ENCODE assay signal across 10 cellular contexts in the genomic region with DNA sequence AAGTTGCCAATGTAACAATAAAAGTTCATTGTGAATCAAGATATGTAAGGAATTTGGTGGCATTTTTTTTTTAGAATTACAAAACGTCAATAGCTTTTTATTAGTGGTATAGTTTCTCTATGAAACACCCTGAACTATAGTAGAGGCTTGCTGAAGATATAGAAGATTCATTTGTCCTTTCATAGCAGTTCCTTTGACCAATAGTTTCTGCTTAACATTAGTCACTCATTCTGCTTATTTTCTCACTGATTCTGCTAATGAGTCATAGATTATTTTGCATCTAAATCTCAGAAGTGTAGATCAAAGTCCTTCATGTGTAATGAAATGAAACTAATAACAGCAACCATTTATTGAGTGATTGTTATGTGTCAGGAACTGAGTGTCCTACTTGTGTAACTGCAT.
DNase-seq lines count a peak whose midpoint lies in the region; ATAC-seq and TF ChIP-seq lines count a peak whose summit lies in the region.
"Had no signal": no experiment of that assay in that cellular context is flagged by ENCODE, and none has a peak within 500 bp of the region (broad histone marks: within the 10 kb centered on the region; RNA-seq: fewer than 3 reads in every experiment).

No MANE protein-coding gene starts in this region.

- H3K9me3 ChIP-seq in SK-N-SH (no peaks in the 10 kb centered on the region), MM.1S (replicated peaks; ENCODE audit: insufficient read depth, low read length) (no peaks in the 10 kb centered on the region), colonic mucosa (no peaks in the 10 kb centered on the region)

- no peak overlapping the region for H3K4me3 Mint-ChIP-seq in Calu3 (ENCODE audit: low read depth, unreplicated experiment)
- peak overlapping the region; percentile 9 for H3K4me3 Mint-ChIP-seq in activated naive CD8-positive, alpha-beta T cell

- H3K9ac ChIP-seq in SK-N-SH: no peak overlapping the region
- no peak overlapping the region for H3K9ac ChIP-seq in MM.1S (ENCODE audit: low read length)
- H3K9ac ChIP-seq in colonic mucosa (ENCODE audit: low read depth in 2 of 2, low read length in 2 of 2): no peak overlapping the region

- peaks cover 2% of the 10 kb centered on the region for H3K9me3 Mint-ChIP-seq in Calu3 (ENCODE audit: low read depth, unreplicated experiment)
- H3K9me3 Mint-ChIP-seq in activated naive CD8-positive, alpha-beta T cell (ENCODE audit: low read depth): no peaks in the 10 kb centered on the region

- H3K27ac Mint-ChIP-seq in Calu3 (ENCODE audit: unreplicated experiment): peak overlapping the region; percentile 54
- H3K27ac Mint-ChIP-seq in activated naive CD8-positive, alpha-beta T cell: peak overlapping the region; percentile 58

- H4K20me1 ChIP-seq in SK-N-SH (ENCODE audit: insufficient read depth) (no peaks in the 10 kb centered on the region), MM.1S (ENCODE audit: insufficient read depth, low read length) (no peaks in the 10 kb centered on the region)

- H3K27me3 Mint-ChIP-seq in Calu3 (ENCODE audit: unreplicated experiment): no peaks in the 10 kb centered on the region
- H3K27me3 Mint-ChIP-seq in activated naive CD8-positive, alpha-beta T cell: no peaks in the 10 kb centered on the region

- POLR2A ChIA-PET in SK-N-SH (lab: Yijun Ruan, JAX): no interaction called here

- peaks cover 23% of the 10 kb centered on the region for H3K4me1 Mint-ChIP-seq in Calu3 (ENCODE audit: low read depth, unreplicated experiment)
- peaks cover 58% of the 10 kb centered on the region for H3K4me1 Mint-ChIP-seq in activated naive CD8-positive, alpha-beta T cell (ENCODE audit: low read depth)

- no peaks in the 10 kb centered on the region; a peak in 1 of 4 replicates for H3K4me1 ChIP-seq in SK-N-SH (ENCODE audit: control insufficient read depth in 1 of 2, insufficient read depth in 2 of 2, low read depth in 1 of 2, low read length in 1 of 2)
- no peaks in the 10 kb centered on the region for H3K4me1 ChIP-seq in MM.1S (ENCODE audit: low read length)
- no peaks in the 10 kb centered on the region for H3K4me1 ChIP-seq in colonic mucosa

- no TSS peak for BruUV-seq in Calu3 (replicated peaks; lab: Mats Ljungman, UMichigan)

- no peak for DNase-seq in Calu3
- no peak for DNase-seq in SK-N-SH
- DNase-seq in MM.1S: no peak
- DNase-seq in colonic mucosa: no peak
- DNase-seq: islet precursor cell, NCI-H526 treated with DMSO at 0.1 percent for 48 hours had no signal

- CTCF ChIA-PET in Calu3 (lab: Charles Lee) (interaction anchor here (0.9 to 1.5 kb wide), 2 partner anchors 11 to 25 kb away, joined by 3 read pairs; no protein-coding TSS in a partner anchor), SK-N-SH (lab: Yijun Ruan, JAX) (interaction anchor here (0.6 kb wide), 1 partner anchor 8 kb away, joined by 3 read pairs; no protein-coding TSS in a partner anchor)

- H3K36me3 Mint-ChIP-seq in Calu3 (ENCODE audit: insufficient read depth, unreplicated experiment): no peaks in the 10 kb centered on the region
- peaks cover 2% of the 10 kb centered on the region for H3K36me3 Mint-ChIP-seq in activated naive CD8-positive, alpha-beta T cell

- H3K27me3 ChIP-seq in SK-N-SH (ENCODE audit: insufficient read depth) (no peaks in the 10 kb centered on the region), MM.1S (replicated peaks; ENCODE audit: insufficient read depth, low read length) (no peaks in the 10 kb centered on the region), colonic mucosa (no peaks in the 10 kb centered on the region)

- no peaks in the 10 kb centered on the region for H3K79me2 ChIP-seq in SK-N-SH (ENCODE audit: insufficient read depth)
- H3K79me2 ChIP-seq in MM.1S (ENCODE audit: low read length): no peaks in the 10 kb centered on the region

- H3K36me3 ChIP-seq in SK-N-SH (replicated peaks in 1 of 2; ENCODE audit: control insufficient read depth in 1 of 2, insufficient read depth in 2 of 2, low read length in 1 of 2) (no peaks in the 10 kb centered on the region), MM.1S (replicated peaks; ENCODE audit: insufficient read depth, low read length) (no peaks in the 10 kb centered on the region), colonic mucosa (no peaks in the 10 kb centered on the region)

- intact Hi-C loops in Calu3 (cut with micrococcal nuclease; ENCODE audit: unreplicated experiment): loop anchor here (1.0 kb wide), 1 partner anchor 25 kb away; no protein-coding TSS in a partner anchor
- intact Hi-C loops in colonic mucosa (cut with DNase I): no loop called here

- WGBS in SK-N-SH (ENCODE audit: low lambda C conversion rate): 4% methylated on average over 1 of the region's 1 CpG

- TF ChIP-seq CTCF in Calu3 (IDR thresholded peaks at IDR 0.05; ENCODE audit: unreplicated experiment) (no peak), SK-N-SH (IDR thresholded peaks at IDR 0.05) (no peak), MM.1S (IDR thresholded peaks at IDR 0.05; ENCODE audit: low read length) (no peak), colonic mucosa (IDR thresholded peaks at IDR 0.05) (no peak)

- H2AFZ ChIP-seq in SK-N-SH (ENCODE audit: low read depth): no peak overlapping the region
- H2AFZ ChIP-seq in MM.1S (ENCODE audit: low read length): no peak overlapping the region

- no peaks in the 10 kb centered on the region for H3F3A ChIP-seq in SK-N-SH (replicated peaks; ENCODE audit: insufficient read depth)
- H3F3A ChIP-seq in MM.1S (ENCODE audit: insufficient read depth, low read length): no peaks in the 10 kb centered on the region

- H3K4me2 ChIP-seq in SK-N-SH (no peak overlapping the region), MM.1S (ENCODE audit: low read depth, low read length) (no peak overlapping the region)

- H3K9me2 ChIP-seq in SK-N-SH: no peaks in the 10 kb centered on the region
- no peaks in the 10 kb centered on the region for H3K9me2 ChIP-seq in MM.1S (replicated peaks; ENCODE audit: insufficient read depth, low read length)

- no peak for TF ChIP-seq RAD21 in SK-N-SH (IDR thresholded peaks at IDR 0.05; ENCODE audit: low read length)

- H3K27ac ChIP-seq in SK-N-SH (ENCODE audit: low read depth in 2 of 2, low read length in 1 of 2): no peak overlapping the region
- H3K27ac ChIP-seq in MM.1S (ENCODE audit: low read length): no peak overlapping the region
- no peak overlapping the region for H3K27ac ChIP-seq in colonic mucosa

- no peak for TF ChIP-seq EP300 in SK-N-SH (IDR thresholded peaks at IDR 0.05; ENCODE audit: borderline replicate concordance in 1 of 2, low read depth in 1 of 2, low read length in 1 of 2)

- no peak overlapping the region for H3K4me3 ChIP-seq in SK-N-SH (ENCODE audit: low read depth in 2 of 2, low read length in 1 of 2)
- H3K4me3 ChIP-seq in MM.1S (ENCODE audit: low read length): no peak overlapping the region
- no peak overlapping the region for H3K4me3 ChIP-seq in colonic mucosa

- ATAC-seq in GM19324 (IDR thresholded peaks at IDR 0.05; ENCODE audit: low FRiP score, unreplicated experiment) (peak; percentile 54), HG03064 (IDR thresholded peaks at IDR 0.05; ENCODE audit: low read depth, unreplicated experiment) (peak; percentile 48), HG03457 (IDR thresholded peaks at IDR 0.05; ENCODE audit: unreplicated experiment) (no peak)

TF ChIP-seq in SK-N-SH, 30 proteins besides CTCF, POLR2A, EP300 and RAD21:
- TF ChIP-seq JUND (IDR thresholded peaks at IDR 0.05) (no peak), CHD2 (IDR thresholded peaks at IDR 0.05; ENCODE audit: low read length, partially characterized antibody) (no peak)
